18 cellular contexts compared by ENCODE assay signal in the genomic region with DNA sequence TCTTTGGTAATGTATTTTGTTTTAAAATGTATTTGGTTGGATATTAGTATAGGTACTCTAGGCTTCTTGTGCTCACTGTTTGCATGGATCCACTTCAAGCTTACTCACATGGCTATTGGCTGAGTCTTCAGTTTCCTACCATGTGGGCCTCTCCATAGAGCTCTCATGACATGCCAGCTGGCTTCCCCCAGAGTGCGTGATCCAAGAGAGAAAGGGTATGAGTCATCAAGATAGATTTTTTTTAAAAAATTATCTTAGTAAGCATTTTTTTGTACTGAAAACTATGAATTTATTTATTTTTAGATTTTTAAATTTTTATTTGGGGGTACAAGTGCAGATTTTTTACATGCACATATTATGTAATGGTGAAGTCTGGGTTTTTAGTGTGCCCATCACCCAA.
A peak's percentile ranks its signal among the peaks of the same experiment; 100 is the strongest.
DNase-seq lines count a peak whose midpoint lies in the region; ATAC-seq, FAIRE-seq and TF ChIP-seq lines count a peak whose summit lies in the region.
"Had no signal": no experiment of that assay in that cellular context is flagged by ENCODE, and none has a peak within 500 bp of the region (broad histone marks: within the 10 kb centered on the region; RNA-seq: fewer than 3 reads in every experiment).

No MANE protein-coding gene starts in this region.

- H3K9me3 ChIP-seq in HepG2 (ENCODE audit: low read length) (no peaks in the 10 kb centered on the region), right lobe of liver (no peaks in the 10 kb centered on the region)
- H3K9me3 ChIP-seq: lower lobe of right lung, upper lobe of right lung had no signal

- H3K27me3 ChIP-seq in HepG2 (ENCODE audit: control insufficient read depth in 1 of 2, insufficient read depth in 2 of 2, low read length in 2 of 2): no peaks in the 10 kb centered on the region
- H3K27me3 ChIP-seq in right lobe of liver: no peaks in the 10 kb centered on the region
- H3K27me3 ChIP-seq: upper lobe of right lung had no signal

- ATAC-seq in HepG2 (no peak), right lobe of liver (no peak), HG02981 (IDR thresholded peaks at IDR 0.05; ENCODE audit: unreplicated experiment) (no peak), HG02970 (IDR thresholded peaks at IDR 0.05; ENCODE audit: low FRiP score, unreplicated experiment) (no peak)
- ATAC-seq: activated CD4-positive, CD25-positive, alpha-beta regulatory T cell treated with anti-CD3 and anti-CD28 coated beads, Interleukin-2, amount 50 U/mL, for 24 hours; lower lobe of right lung; upper lobe of right lung had no signal

- H3K4me3 ChIP-seq in HepG2 (replicated peaks in 1 of 3; ENCODE audit: insufficient read depth in 1 of 3, low read depth in 2 of 3, low read length in 3 of 3): no peak overlapping the region
- H3K4me3 ChIP-seq in right lobe of liver: no peak overlapping the region
- H3K4me3 ChIP-seq in epithelial cell of esophagus (ENCODE audit: low read length): no peak overlapping the region
- H3K4me3 ChIP-seq: lower lobe of right lung, upper lobe of right lung had no signal

- no peak for FAIRE-seq in HepG2 (lab: Jason Lieb, UNC)

- TF ChIP-seq POLR2A in HepG2 (IDR thresholded peaks at IDR 0.05; ENCODE audit: insufficient read depth in 1 of 2, low read depth in 2 of 2, low read length in 2 of 2) (no peak), right lobe of liver (IDR thresholded peaks at IDR 0.05) (no peak)

- in situ Hi-C loops in HepG2 (cut with HindIII; ENCODE audit: extremely low pct_ligation_motif_present, low pct_unique_long_range_greater_than_20kb): no loop called here

- BruUV-seq in HepG2 (replicated peaks; lab: Mats Ljungman, UMichigan): no TSS peak

- no peak for TF ChIP-seq RAD21 in HepG2 (CRISPR knock-in tag; IDR thresholded peaks at IDR 0.05)

- TF ChIP-seq EP300 in HepG2 (IDR thresholded peaks at IDR 0.05; ENCODE audit: low read depth in 2 of 2, low read length in 2 of 2) (no peak), HepG2 (CRISPR knock-in tag; IDR thresholded peaks at IDR 0.05; ENCODE audit: borderline replicate concordance) (no peak)

- WGBS in HepG2 (ENCODE audit: low lambda C conversion rate): 100% methylated on average over 1 of the region's 1 CpG
- WGBS in right lobe of liver (ENCODE audit: insufficient coverage, low coverage, low lambda C conversion rate, missing lambda C conversion rate): 54% methylated on average over 1 of the region's 1 CpG

- CTCF ChIA-PET in HepG2 (lab: Yijun Ruan, JAX; ENCODE audit: low intra/inter-chr PET ratio, low total read pairs): no interaction called here

- no peak overlapping the region for H3K27ac ChIP-seq in HepG2 (ENCODE audit: extremely low read length, insufficient read depth, low read length)
- H3K27ac ChIP-seq in right lobe of liver: no peak overlapping the region
- H3K27ac ChIP-seq: lower lobe of right lung, upper lobe of right lung had no signal

- no peak overlapping the region for H3K9ac ChIP-seq in HepG2 (ENCODE audit: insufficient read depth, low read depth, low read length)

- TF ChIP-seq CTCF in HepG2 (CRISPR knock-in tag; IDR thresholded peaks at IDR 0.05): no peak
- TF ChIP-seq CTCF in right lobe of liver (IDR thresholded peaks at IDR 0.05): no peak
- no peak for TF ChIP-seq CTCF in epithelial cell of esophagus (IDR thresholded peaks at IDR 0.05; ENCODE audit: insufficient read depth, low read depth, low read length, missing control alignments)

- no peaks in the 10 kb centered on the region for H4K20me1 ChIP-seq in HepG2 (ENCODE audit: insufficient read depth, low read length)

- no peak overlapping the region for H3K4me2 ChIP-seq in HepG2 (ENCODE audit: low read depth, low read length)

- H3K79me2 ChIP-seq in HepG2 (ENCODE audit: insufficient read depth, low read length): no peaks in the 10 kb centered on the region

- H2AFZ ChIP-seq in HepG2 (ENCODE audit: low read length): no peak overlapping the region

- H3K4me1 ChIP-seq in HepG2 (ENCODE audit: insufficient read depth, low read length): no peaks in the 10 kb centered on the region
- no peaks in the 10 kb centered on the region for H3K4me1 ChIP-seq in right lobe of liver
- H3K4me1 ChIP-seq: lower lobe of right lung, upper lobe of right lung had no signal

- H3K36me3 ChIP-seq in HepG2 (replicated peaks in 1 of 2; ENCODE audit: control insufficient read depth in 1 of 2, insufficient read depth in 2 of 2, low read length in 2 of 2): no peaks in the 10 kb centered on the region
- H3K36me3 ChIP-seq in right lobe of liver: no peaks in the 10 kb centered on the region
- H3K36me3 ChIP-seq: lower lobe of right lung, upper lobe of right lung had no signal

- DNase-seq in HepG2 (ENCODE audit: low spot score): no peak
- DNase-seq in right lobe of liver: no peak
- DNase-seq in NCI-H524 (lab: John Stamatoyannopoulos, UW): peak; percentile 24 to 66
- peak; percentile 2 for DNase-seq in epithelial cell of esophagus (ENCODE audit: low read depth)
- DNase-seq in UCSD-AML1 (lab: John Stamatoyannopoulos, UW; ENCODE audit: unreplicated experiment): no peak
- DNase-seq: activated naive CD4-positive, alpha-beta T cell treated with anti-CD3 and anti-CD28 coated beads for 36 hours; activated T-cell treated with anti-CD3 and anti-CD28 coated beads, Interleukin-2, amount 50 U/mL, for 24 hours; CD4-positive, CD25-positive, alpha-beta regulatory T cell; islet precursor cell; lower lobe of right lung; NCI-H1105 treated with DMSO at 0.1 percent for 48 hours; NCI-H2107; SHP77; stimulated activated CD8-positive, alpha-beta memory T cell treated with anti-CD3 and anti-CD28 coated beads, Interleukin-4, amount 100 ng/mL, for 48 hours; upper lobe of right lung had no signal

- POLR2A ChIA-PET in HepG2 (lab: Yijun Ruan, JAX): no interaction called here

- intact Hi-C loops in HepG2 (cut with micrococcal nuclease; ENCODE audit: unreplicated experiment) (no loop called here), right lobe of liver (cut with DNase I) (no loop called here)

TF ChIP-seq in HepG2, 621 proteins besides CTCF, POLR2A, EP300 and RAD21:
- TF ChIP-seq, protein P1, sequence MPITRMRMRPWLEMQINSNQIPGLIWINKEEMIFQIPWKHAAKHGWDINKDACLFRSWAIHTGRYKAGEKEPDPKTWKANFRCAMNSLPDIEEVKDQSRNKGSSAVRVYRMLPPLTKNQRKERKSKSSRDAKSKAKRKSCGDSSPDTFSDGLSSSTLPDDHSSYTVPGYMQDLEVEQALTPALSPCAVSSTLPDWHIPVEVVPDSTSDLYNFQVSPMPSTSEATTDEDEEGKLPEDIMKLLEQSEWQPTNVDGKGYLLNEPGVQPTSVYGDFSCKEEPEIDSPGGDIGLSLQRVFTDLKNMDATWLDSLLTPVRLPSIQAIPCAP (CRISPR knock-in tag; IDR thresholded peaks at IDR 0.05; ENCODE audit: low read depth): no peak
- TF ChIP-seq ZNF83 (CRISPR knock-in tag; IDR thresholded peaks at IDR 0.05; ENCODE audit: borderline replicate concordance) (no peak), PCBP1 (IDR thresholded peaks at IDR 0.05; ENCODE audit: borderline replicate concordance, low read depth, low read length) (no peak), CBFB (CRISPR knock-in tag; IDR thresholded peaks at IDR 0.05) (no peak), MBNL3 (CRISPR knock-in tag; conservative IDR thresholded peaks at IDR 0.05) (no peak), MAFK (conservative IDR thresholded peaks at IDR 0.05 in 1 of 2, IDR thresholded peaks at IDR 0.05 in 1 of 2; ENCODE audit: low read length in 2 of 2) (peak in 1 of 2 experiments; percentile 53; a peak in 2 of 4 replicates), ZNF496 (CRISPR knock-in tag; IDR thresholded peaks at IDR 0.05; ENCODE audit: insufficient replicate concordance) (no peak), RARA (CRISPR knock-in tag; IDR thresholded peaks at IDR 0.05) (no peak), ZSCAN21 (CRISPR knock-in tag; IDR thresholded peaks at IDR 0.05; ENCODE audit: borderline replicate concordance) (no peak), MAFF (IDR thresholded peaks at IDR 0.05; ENCODE audit: low read depth, low read length) (peak; percentile 44; the same call in 1 of the 2 replicates), ZNF7 (CRISPR knock-in tag; IDR thresholded peaks at IDR 0.05) (no peak), ZNF790 (CRISPR knock-in tag; IDR thresholded peaks at IDR 0.05; ENCODE audit: borderline replicate concordance) (no peak)
- TF ChIP-seq, protein P2, sequence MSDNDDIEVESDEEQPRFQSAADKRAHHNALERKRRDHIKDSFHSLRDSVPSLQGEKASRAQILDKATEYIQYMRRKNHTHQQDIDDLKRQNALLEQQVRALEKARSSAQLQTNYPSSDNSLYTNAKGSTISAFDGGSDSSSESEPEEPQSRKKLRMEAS (IDR thresholded peaks at IDR 0.05): no peak
- TF ChIP-seq, protein P3, sequence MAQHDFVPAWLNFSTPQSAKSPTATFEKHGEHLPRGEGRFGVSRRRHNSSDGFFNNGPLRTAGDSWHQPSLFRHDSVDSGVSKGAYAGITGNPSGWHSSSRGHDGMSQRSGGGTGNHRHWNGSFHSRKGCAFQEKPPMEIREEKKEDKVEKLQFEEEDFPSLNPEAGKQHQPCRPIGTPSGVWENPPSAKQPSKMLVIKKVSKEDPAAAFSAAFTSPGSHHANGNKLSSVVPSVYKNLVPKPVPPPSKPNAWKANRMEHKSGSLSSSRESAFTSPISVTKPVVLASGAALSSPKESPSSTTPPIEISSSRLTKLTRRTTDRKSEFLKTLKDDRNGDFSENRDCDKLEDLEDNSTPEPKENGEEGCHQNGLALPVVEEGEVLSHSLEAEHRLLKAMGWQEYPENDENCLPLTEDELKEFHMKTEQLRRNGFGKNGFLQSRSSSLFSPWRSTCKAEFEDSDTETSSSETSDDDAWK (CRISPR knock-in tag; IDR thresholded peaks at IDR 0.05): no peak

Comparison
In these comparisons a context has a peak if more than half of its experiments do, and no peak if none do; other contexts are left out.
1. DNase-seq: peak in NCI-H524 (2 of 2) and epithelial cell of esophagus (single experiment); none in HepG2 (single experiment), right lobe of liver (0 of 3) and UCSD-AML1 (single experiment).